Comparison of ENCODE assay signal across 8 cellular contexts in the genomic region with DNA sequence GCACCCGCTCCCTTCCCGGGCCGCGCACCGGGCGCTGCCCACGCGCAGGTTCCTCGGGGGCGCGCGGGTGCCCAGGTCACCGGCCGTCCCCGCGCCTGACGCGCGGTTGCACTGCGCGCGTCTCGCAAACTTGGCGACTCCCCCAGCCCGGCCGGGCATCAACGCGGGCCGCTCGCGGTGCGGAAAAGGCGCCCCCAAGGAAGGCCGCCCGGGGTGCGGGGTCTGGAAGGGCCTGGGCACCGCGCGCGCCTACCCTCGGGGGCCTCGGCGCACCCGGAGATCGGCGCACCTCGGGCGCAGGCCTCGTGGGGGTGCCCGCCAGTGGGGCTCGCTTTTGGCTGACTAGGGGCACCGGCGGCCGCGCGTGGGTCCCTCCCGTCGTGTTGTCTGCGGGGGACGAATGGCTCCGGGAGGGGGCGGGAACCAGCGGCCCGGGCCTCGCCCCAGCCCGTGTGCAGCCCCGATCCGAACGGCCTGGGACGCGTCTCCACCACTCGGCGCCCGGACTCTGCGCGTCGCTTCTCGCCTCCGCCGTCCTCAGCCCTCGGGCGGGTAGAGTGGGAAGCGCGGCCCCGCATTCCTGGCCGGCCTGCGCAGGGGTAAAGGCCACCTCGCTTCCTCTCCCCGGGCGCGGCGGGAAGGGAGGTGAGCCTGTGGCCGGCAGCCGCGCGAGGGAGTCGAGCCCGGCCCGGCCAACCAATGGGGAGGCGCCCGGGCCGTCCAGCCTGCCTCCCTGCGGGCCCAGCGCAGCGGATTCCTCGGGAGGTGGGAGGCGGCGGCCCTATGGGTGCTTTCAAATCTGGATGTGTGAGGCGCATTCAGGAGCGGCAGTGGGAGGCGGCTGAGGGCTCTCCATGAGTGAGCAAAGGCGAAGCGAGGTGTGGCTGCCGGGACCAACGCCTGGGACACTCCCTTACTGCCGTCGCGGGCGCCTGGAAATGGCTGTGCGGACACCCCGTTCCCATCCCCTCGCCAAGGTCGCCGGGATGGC. TPM values are rescaled to one million over a fixed set of nuclear protein-coding genes. Genes with fewer than 3 reads are reported as not detected.
DNase-seq lines count a peak whose midpoint lies in the region; ATAC-seq and TF ChIP-seq lines count a peak whose summit lies in the region.

No MANE protein-coding gene starts in this region.

- H3K27ac ChIP-seq in SK-N-SH (ENCODE audit: low read depth in 2 of 2, low read length in 1 of 2) (no peak overlapping the region), iPS-20b (ENCODE audit: low read length) (no peak overlapping the region), smooth muscle cell (ENCODE audit: low read depth) (no peak overlapping the region)

- H3K36me3 ChIP-seq in SK-N-SH (replicated peaks in 1 of 2; ENCODE audit: control insufficient read depth in 1 of 2, insufficient read depth in 2 of 2, low read length in 1 of 2) (no peaks in the 10 kb centered on the region), iPS-20b (ENCODE audit: insufficient read depth, low read depth, low read length) (no peaks in the 10 kb centered on the region), smooth muscle cell (ENCODE audit: low read depth) (no peaks in the 10 kb centered on the region)

- H3K9me2 ChIP-seq in SK-N-SH = no peaks in the 10 kb centered on the region

- H3K79me2 ChIP-seq in SK-N-SH (ENCODE audit: insufficient read depth) (no peaks in the 10 kb centered on the region), smooth muscle cell (ENCODE audit: low read depth) (peaks cover 8% of the 10 kb centered on the region)

- H3K4me3 ChIP-seq in SK-N-SH (ENCODE audit: low read depth in 2 of 2, low read length in 1 of 2) (peak overlapping the region; percentile 44 to 56; a peak in 3 of 4 replicates), iPS-20b (ENCODE audit: low read length) (peak overlapping the region; percentile 49; the same call in 1 of the 2 replicates), smooth muscle cell (peak overlapping the region; percentile 51)

- H3K4me2 ChIP-seq in SK-N-SH (peak overlapping the region; percentile 33; the same call in 1 of the 2 replicates), smooth muscle cell (peak overlapping the region; percentile 84)

- TF ChIP-seq CTCF in SK-N-SH (IDR thresholded peaks at IDR 0.05) = no peak
- no peak for TF ChIP-seq CTCF in activated B cell treated with CpG ODN at 0.5 μM for 24 hours (IDR thresholded peaks at IDR 0.05)
- no peak for TF ChIP-seq CTCF in smooth muscle cell (IDR thresholded peaks at IDR 0.05; ENCODE audit: borderline replicate concordance, insufficient read depth, poor library complexity, severe bottlenecking)

- H3K9ac ChIP-seq in SK-N-SH = no peak overlapping the region
- no peak overlapping the region for H3K9ac ChIP-seq in iPS-20b (ENCODE audit: low read depth, low read length)
- H3K9ac ChIP-seq in smooth muscle cell (ENCODE audit: low read depth) = no peak overlapping the region

- TF ChIP-seq EP300 in SK-N-SH (IDR thresholded peaks at IDR 0.05; ENCODE audit: borderline replicate concordance in 1 of 2, low read depth in 1 of 2, low read length in 1 of 2) = no peak

- no peak overlapping the region for H3K27ac Mint-ChIP-seq in activated B cell treated with CpG ODN at 0.5 μM for 24 hours

- H4K20me1 ChIP-seq in SK-N-SH (ENCODE audit: insufficient read depth) = no peaks in the 10 kb centered on the region
- peaks cover 25% of the 10 kb centered on the region for H4K20me1 ChIP-seq in smooth muscle cell (ENCODE audit: low read depth)

- H3K9me3 ChIP-seq in SK-N-SH = no peaks in the 10 kb centered on the region
- H3K9me3 ChIP-seq in iPS-20b (ENCODE audit: insufficient read depth, low read depth, low read length) = no peaks in the 10 kb centered on the region
- no peaks in the 10 kb centered on the region for H3K9me3 ChIP-seq in smooth muscle cell (replicated peaks; ENCODE audit: low read depth)

- peaks cover 6% of the 10 kb centered on the region; the same call in 1 of the 2 replicates for H3K27me3 ChIP-seq in SK-N-SH (ENCODE audit: insufficient read depth)
- H3K27me3 ChIP-seq in iPS-20b (ENCODE audit: insufficient read depth, low read length) = peaks cover 57% of the 10 kb centered on the region
- no peaks in the 10 kb centered on the region for H3K27me3 ChIP-seq in smooth muscle cell (ENCODE audit: low read depth)

- peaks cover 20% of the 10 kb centered on the region for H3K27me3 Mint-ChIP-seq in activated B cell treated with CpG ODN at 0.5 μM for 24 hours

- peak overlapping the region; percentile 46 for H3K4me3 Mint-ChIP-seq in activated B cell treated with CpG ODN at 0.5 μM for 24 hours

- H3K4me1 ChIP-seq in SK-N-SH (ENCODE audit: control insufficient read depth in 1 of 2, insufficient read depth in 2 of 2, low read depth in 1 of 2, low read length in 1 of 2) (peaks cover 5 to 23% of the 10 kb centered on the region in 2 experiments; a peak in 2 of 4 replicates), iPS-20b (ENCODE audit: insufficient read depth, low read length) (0 out of 2 replicates have a peak, but pooled peaks cover 7% of the 10 kb centered on the region), smooth muscle cell (ENCODE audit: low read depth) (peaks cover 21% of the 10 kb centered on the region)

- intact Hi-C loops in activated B cell treated with CpG ODN at 0.5 μM for 24 hours (cut with micrococcal nuclease) = no loop called here

- no peaks in the 10 kb centered on the region for H3K9me3 Mint-ChIP-seq in activated B cell treated with CpG ODN at 0.5 μM for 24 hours

- no peak for TF ChIP-seq RAD21 in SK-N-SH (IDR thresholded peaks at IDR 0.05; ENCODE audit: low read length)

- H3K4me1 Mint-ChIP-seq in activated B cell treated with CpG ODN at 0.5 μM for 24 hours = peaks cover 12% of the 10 kb centered on the region

- POLR2A ChIA-PET in SK-N-SH (lab: Yijun Ruan, JAX) (no interaction called here), activated B cell treated with CpG ODN at 0.5 μM for 24 hours (lab: Charles Lee) (no interaction called here)

- peak overlapping the region; percentile 59; the same call in 1 of the 2 replicates for H2AFZ ChIP-seq in SK-N-SH (ENCODE audit: low read depth)
- H2AFZ ChIP-seq in smooth muscle cell (ENCODE audit: low read depth) = no peak overlapping the region

- DNase-seq in SK-N-SH (peak; percentile 70), activated B cell treated with CpG ODN at 0.5 μM for 24 hours (peak; percentile 33), smooth muscle cell (lab: John Stamatoyannopoulos, UW; ENCODE audit: unreplicated experiment) (no peak), SK-N-DZ (ENCODE audit: low spot score) (no peak), occipital lobe (lab: John Stamatoyannopoulos, UW) (no peak)

- H3K36me3 Mint-ChIP-seq in activated B cell treated with CpG ODN at 0.5 μM for 24 hours (ENCODE audit: low read depth) = peaks cover 3% of the 10 kb centered on the region

- CTCF ChIA-PET in SK-N-SH (lab: Yijun Ruan, JAX) (no interaction called here), activated B cell treated with CpG ODN at 0.5 μM for 24 hours (lab: Charles Lee) (no interaction called here)

- peaks cover 4% of the 10 kb centered on the region for H3F3A ChIP-seq in SK-N-SH (replicated peaks; ENCODE audit: insufficient read depth)
- no peaks in the 10 kb centered on the region for H3F3A ChIP-seq in smooth muscle cell (ENCODE audit: low read depth)

- WGBS in SK-N-SH (ENCODE audit: low lambda C conversion rate) = 47% methylated on average over 34 of the region's 124 CpGs
- 10% methylated on average over 84 of the region's 124 CpGs for WGBS in smooth muscle cell (ENCODE audit: low lambda C conversion rate)

- ATAC-seq in SK-N-SH treated with all-trans-retinoic acid at 6 μM for 48 hours (no peak), activated B cell treated with CpG ODN at 0.5 μM for 24 hours (ENCODE audit: low read depth) (peak; percentile 16), GM19351 (IDR thresholded peaks at IDR 0.05; ENCODE audit: unreplicated experiment) (no peak)

RNA-seq across cellular contexts. Expression of gene ZBTB46, which starts 0.9 kb away (rescaled TPM):
- polyA plus RNA-seq in SK-N-SH (2012; rRNA removed) = 0.11 and 0.15 TPM in 2 replicates
- 0.10 and 0.26 TPM in 2 replicates for polyA plus RNA-seq in SK-N-SH (2012; cell fraction: cytosol; rRNA removed)
- 0.43 and 0.71 TPM in 2 replicates for polyA plus RNA-seq in SK-N-SH (2012; cell fraction: nucleus; rRNA removed)
- 0.46 and 0.49 TPM in 2 replicates for total RNA-seq in activated B cell treated with CpG ODN at 0.5 μM for 24 hours
- 2.7 and 4.5 TPM in 2 replicates for total RNA-seq in smooth muscle cell
- polyA plus RNA-seq in smooth muscle cell = 2.3 and 4.0 TPM in 2 replicates
- polyA plus RNA-seq in SK-N-DZ (2014; cell fraction: cytosol; rRNA removed) = 1.1 and 1.3 TPM in 2 replicates
- 1.3 and 1.6 TPM in 2 replicates for polyA plus RNA-seq in SK-N-DZ (2014; cell fraction: nucleus; rRNA removed)
- 21.5 TPM for total RNA-seq in occipital lobe

RNA-seq across cellular contexts. Expression of gene ABHD16B, which starts 29.3 kb away (rescaled TPM):
- polyA plus RNA-seq in SK-N-SH (2012; rRNA removed) = not detected in 2 replicates
- not detected in 2 replicates for polyA plus RNA-seq in SK-N-SH (2012; cell fraction: cytosol; rRNA removed)
- polyA plus RNA-seq in SK-N-SH (2012; cell fraction: nucleus; rRNA removed) = not detected in 2 replicates
- total RNA-seq in activated B cell treated with CpG ODN at 0.5 μM for 24 hours = not detected in 2 replicates
- total RNA-seq in smooth muscle cell = not detected in 2 replicates
- polyA plus RNA-seq in smooth muscle cell = 0.31 TPM in 1 of 2 replicates, not detected in the other
- polyA plus RNA-seq in SK-N-DZ (2014; cell fraction: cytosol; rRNA removed) = not detected in 2 replicates
- polyA plus RNA-seq in SK-N-DZ (2014; cell fraction: nucleus; rRNA removed) = not detected in 2 replicates
- total RNA-seq in occipital lobe = not detected

RNA-seq across cellular contexts. Expression of gene TPD52L2, which starts 33.1 kb away (rescaled TPM):
- polyA plus RNA-seq in SK-N-SH (2012; rRNA removed) (137 and 161 TPM in 2 replicates), smooth muscle cell (93.8 and 94.8 TPM in 2 replicates)
- 108 and 143 TPM in 2 replicates for polyA plus RNA-seq in SK-N-SH (2012; cell fraction: cytosol; rRNA removed)
- polyA plus RNA-seq in SK-N-SH (2012; cell fraction: nucleus; rRNA removed) = 139 and 148 TPM in 2 replicates
- total RNA-seq in activated B cell treated with CpG ODN at 0.5 μM for 24 hours (36.7 and 38.8 TPM in 2 replicates), smooth muscle cell (74.0 and 74.4 TPM in 2 replicates), occipital lobe (20.3 TPM)
- polyA plus RNA-seq in SK-N-DZ (2014; cell fraction: cytosol; rRNA removed) = 182 and 220 TPM in 2 replicates
- polyA plus RNA-seq in SK-N-DZ (2014; cell fraction: nucleus; rRNA removed) = 224 and 314 TPM in 2 replicates

Comparison
In these comparisons a context has a peak if more than half of its experiments do, and no peak if none do; other contexts are left out.
1. DNase-seq: peak in SK-N-SH (single experiment) and activated B cell treated with CpG ODN at 0.5 μM for 24 hours (single experiment); none in smooth muscle cell (single experiment), SK-N-DZ (single experiment) and occipital lobe (single experiment).
2. Peak in every context shown above with its lines, with median percentiles within 50 percentile points of each other: H3K4me3 ChIP-seq.